In the genomic region with DNA sequence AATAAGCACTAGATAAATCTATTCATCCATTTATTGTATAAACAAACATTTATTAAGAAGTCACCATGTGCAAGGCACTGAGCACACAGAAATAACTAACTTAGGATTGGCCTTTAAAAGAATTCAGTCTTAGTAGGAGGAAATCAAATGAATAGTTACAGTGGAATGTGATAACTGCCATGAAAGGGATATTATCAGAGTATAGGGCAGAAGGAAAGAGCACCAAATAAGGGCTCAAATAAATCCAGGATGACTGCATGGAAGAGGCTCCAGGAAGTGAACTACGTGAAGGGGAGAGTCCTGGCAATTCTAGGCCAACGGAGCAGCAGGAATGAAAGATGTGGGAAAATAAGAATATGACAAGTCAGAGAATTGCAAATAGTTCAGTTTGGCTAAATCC, we compare ENCODE assay signal across 26 cellular contexts.
"Had no signal": no experiment of that assay in that cellular context is flagged by ENCODE, and none has a peak within 500 bp of the region (broad histone marks: within the 10 kb centered on the region; RNA-seq: fewer than 3 reads in every experiment).

No MANE protein-coding gene starts in this region.

- H3K27ac Mint-ChIP-seq: activated naive CD8-positive, alpha-beta T cell treated with anti-CD3 and anti-CD28 coated beads, Interleukin-2, amount 10 ng/mL, durations not matched to agents 7 days and 5 days; dendritic cell treated with granulocyte-macrophage colony-stimulating factor and Interleukin-4, amounts not matched to agents 40 ng/mL and 50 ng/mL, for 4 days; memory B cell; naive B cell; stimulated activated memory B cell treated with anti-CD40 and anti-IgM and Interleukin-4, amounts not matched to agents 10 μg/mL and 1 μg/mL and 100 μg/mL, for 72 hours; T-helper 17 cell had no signal

- ATAC-seq: activated T-cell treated with anti-CD3 and anti-CD28 coated beads, Interleukin-2, amount 50 U/mL, for 4 hours; heart left ventricle; left colon; right lobe of liver; stimulated activated memory B cell treated with anti-CD40 and anti-IgM and Interleukin-4, amounts not matched to agents 10 μg/mL and 1 μg/mL and 100 μg/mL, for 72 hours; T-helper 17 cell had no signal

- H3K36me3 Mint-ChIP-seq: memory B cell; naive B cell; stimulated activated memory B cell treated with anti-CD40 and anti-IgM and Interleukin-4, amounts not matched to agents 10 μg/mL and 1 μg/mL and 100 μg/mL, for 72 hours had no signal

- DNase-seq: activated CD4-positive, alpha-beta T cell treated with anti-CD3 and anti-CD28 coated beads for 4 hours; activated CD4-positive, alpha-beta T cell treated with anti-CD3 and anti-CD28 coated beads, Interleukin-2, amount 50 U/mL, for 48 hours; activated CD4-positive, CD25-positive, alpha-beta regulatory T cell; activated CD8-positive, alpha-beta memory T cell treated with anti-CD3 and anti-CD28 coated beads, Interleukin-2, amount 50 U/mL, for 48 hours; activated naive CD4-positive, alpha-beta T cell treated with Interleukin-2 at 50 U/mL for 16 hours; activated naive CD8-positive, alpha-beta T cell treated with anti-CD3 and anti-CD28 coated beads, Interleukin-2, amount 10 ng/mL, durations not matched to agents 7 days and 5 days; activated T-cell treated with anti-CD3 and anti-CD28 coated beads, Interleukin-2, amount 50 U/mL, for 4 hours; amygdala; effector memory CD4-positive, alpha-beta T cell; heart left ventricle; islet precursor cell; left colon; naive B cell; nucleus accumbens; right lobe of liver; small intestine; stimulated activated CD4-positive, alpha-beta T cell treated with anti-CD3 and anti-CD28 coated beads, Interleukin-2, amount 100 ng/mL, for 24 hours; stomach; T-helper 17 cell had no signal

- H3K4me3 ChIP-seq: cardiac muscle cell, esophagus muscularis mucosa, heart left ventricle, right lobe of liver, stomach, suprapubic skin, tibial nerve had no signal

- H3K4me1 Mint-ChIP-seq: activated naive CD8-positive, alpha-beta T cell treated with anti-CD3 and anti-CD28 coated beads, Interleukin-2, amount 10 ng/mL, durations not matched to agents 7 days and 5 days; memory B cell; naive B cell; stimulated activated memory B cell treated with anti-CD40 and anti-IgM and Interleukin-4, amounts not matched to agents 10 μg/mL and 1 μg/mL and 100 μg/mL, for 72 hours; T-helper 17 cell had no signal

- H3K9me3 Mint-ChIP-seq: activated T-cell treated with anti-CD3 and anti-CD28 coated beads, Interleukin-2, amount 50 U/mL, for 4 hours had no signal

- H3K4me3 Mint-ChIP-seq: activated naive CD8-positive, alpha-beta T cell treated with anti-CD3 and anti-CD28 coated beads, Interleukin-2, amount 10 ng/mL, durations not matched to agents 7 days and 5 days; activated T-cell treated with anti-CD3 and anti-CD28 coated beads, Interleukin-2, amount 50 U/mL, for 4 hours; dendritic cell treated with granulocyte-macrophage colony-stimulating factor and Interleukin-4, amounts not matched to agents 40 ng/mL and 50 ng/mL, for 4 days; memory B cell; naive B cell; stimulated activated memory B cell treated with anti-CD40 and anti-IgM and Interleukin-4, amounts not matched to agents 10 μg/mL and 1 μg/mL and 100 μg/mL, for 72 hours; T-helper 17 cell had no signal
